ENCODE assay signal across 24 cellular contexts in genomic region chr10:119425102-119425880, GRCh38.
DNase-seq lines count a peak whose midpoint lies in the region; ATAC-seq, FAIRE-seq and TF ChIP-seq lines count a peak whose summit lies in the region.
"Had no signal": no experiment of that assay in that cellular context is flagged by ENCODE, and none has a peak within 500 bp of the region (broad histone marks: within the 10 kb centered on the region; RNA-seq: fewer than 3 reads in every experiment).

No MANE protein-coding gene starts in this region.

- no peaks in the 10 kb centered on the region for H3K27me3 Mint-ChIP-seq in nephron (ENCODE audit: low read depth)
- no peaks in the 10 kb centered on the region for H3K27me3 Mint-ChIP-seq in stimulated activated memory B cell treated with anti-CD40 and anti-IgM and Interleukin-4, amounts not matched to agents 10 μg/mL and 1 μg/mL and 100 μg/mL, for 72 hours
- H3K27me3 Mint-ChIP-seq: CD8-positive, alpha-beta memory T cell had no signal

- DNase-seq in left ventricle myocardium superior: peak; percentile 12
- no peak for DNase-seq in Right ventricle myocardium superior
- no peak for DNase-seq in bronchial epithelial cell (ENCODE audit: low read depth)
- DNase-seq in GM13976 (ENCODE audit: low spot score): no peak
- no peak for DNase-seq in frontal cortex (ENCODE audit: low spot score in 2 of 2)
- no peak for DNase-seq in tibial artery
- DNase-seq: ACHN; C1 segment of cervical spinal cord; Calu3; CD8-positive, alpha-beta memory T cell; DMS153; KBM-7; NCI-H1105; NCI-H2081; NCI-H446 treated with DMSO at 0.1 percent for 48 hours; NCI-H526 treated with DMSO at 0.1 percent for 48 hours; PC-3; SHP77 had no signal

- H3K4me3 ChIP-seq in bronchial epithelial cell (ENCODE audit: low read depth, low read length) (no peak overlapping the region), tibial artery (no peak overlapping the region)

- TF ChIP-seq CTCF in bronchial epithelial cell (IDR thresholded peaks at IDR 0.05; ENCODE audit: insufficient read depth, low read length, severe bottlenecking) (no peak), nephron (IDR thresholded peaks at IDR 0.05; ENCODE audit: unreplicated experiment in 3 of 3) (no peak), GM13976 (IDR thresholded peaks at IDR 0.05; ENCODE audit: borderline replicate concordance, control extremely low read depth, extremely low read depth, insufficient read depth, missing control alignments) (no peak), tibial artery (IDR thresholded peaks at IDR 0.05) (no peak)

- FAIRE-seq in bronchial epithelial cell (lab: Jason Lieb, UNC) (peak; percentile 7), frontal cortex (lab: Jason Lieb, UNC) (no peak)
- FAIRE-seq: G401.6, GM12892, H54 had no signal

- H3K9me3 Mint-ChIP-seq in nephron: no peaks in the 10 kb centered on the region
- H3K9me3 Mint-ChIP-seq in stimulated activated memory B cell treated with anti-CD40 and anti-IgM and Interleukin-4, amounts not matched to agents 10 μg/mL and 1 μg/mL and 100 μg/mL, for 72 hours: no peaks in the 10 kb centered on the region
- H3K9me3 Mint-ChIP-seq: CD8-positive, alpha-beta memory T cell had no signal

- intact Hi-C loops in left ventricle myocardium superior (cut with micrococcal nuclease): no loop called here
- intact Hi-C loops in Right ventricle myocardium superior (cut with DNase I): no loop called here
- intact Hi-C loops in tibial artery (cut with DNase I; ENCODE audit: low total_unique reads): no loop called here

- no peak for ATAC-seq in left ventricle myocardium superior
- no peak for ATAC-seq in Right ventricle myocardium superior (ENCODE audit: poor library complexity)
- no peak for ATAC-seq in stimulated activated memory B cell treated with anti-CD40 and anti-IgM and Interleukin-4, amounts not matched to agents 10 μg/mL and 1 μg/mL and 100 μg/mL, for 72 hours
- ATAC-seq: PC-3 had no signal

- H3K9me3 ChIP-seq in tibial artery: no peaks in the 10 kb centered on the region

- peaks cover 11% of the 10 kb centered on the region for H3K4me1 Mint-ChIP-seq in nephron
- H3K4me1 Mint-ChIP-seq in stimulated activated memory B cell treated with anti-CD40 and anti-IgM and Interleukin-4, amounts not matched to agents 10 μg/mL and 1 μg/mL and 100 μg/mL, for 72 hours: peaks cover 5% of the 10 kb centered on the region

- H3K36me3 ChIP-seq in bronchial epithelial cell (ENCODE audit: control insufficient read depth, insufficient read depth, low read length) (no peaks in the 10 kb centered on the region), tibial artery (peaks cover 54 to 65% (median 64%) of the 10 kb centered on the region in 3 donors)

- in situ Hi-C loops in GM13976 (cut with MboI; ENCODE audit: low sequenced_read_pairs, unreplicated experiment): loop anchor here (25.0 kb wide), 1 partner anchor 863 kb away; no protein-coding TSS in a partner anchor

- H3K36me3 Mint-ChIP-seq in nephron (ENCODE audit: low read depth): peaks cover 11% of the 10 kb centered on the region
- H3K36me3 Mint-ChIP-seq in stimulated activated memory B cell treated with anti-CD40 and anti-IgM and Interleukin-4, amounts not matched to agents 10 μg/mL and 1 μg/mL and 100 μg/mL, for 72 hours: peaks cover 16% of the 10 kb centered on the region

- peaks cover 0 to 40% (median 17%) of the 10 kb centered on the region in 4 donors for H3K4me1 ChIP-seq in tibial artery

- H3K27me3 ChIP-seq in bronchial epithelial cell (ENCODE audit: control insufficient read depth, insufficient read depth, low read length) (no peaks in the 10 kb centered on the region), tibial artery (no peaks in the 10 kb centered on the region)

- peak overlapping the region in 2 of 3 experiments; percentile 3 to 59 for H3K27ac Mint-ChIP-seq in nephron
- H3K27ac Mint-ChIP-seq in stimulated activated memory B cell treated with anti-CD40 and anti-IgM and Interleukin-4, amounts not matched to agents 10 μg/mL and 1 μg/mL and 100 μg/mL, for 72 hours: no peak overlapping the region
- H3K27ac Mint-ChIP-seq: CD8-positive, alpha-beta memory T cell had no signal

- no peak overlapping the region for H3K4me3 Mint-ChIP-seq in nephron
- H3K4me3 Mint-ChIP-seq in stimulated activated memory B cell treated with anti-CD40 and anti-IgM and Interleukin-4, amounts not matched to agents 10 μg/mL and 1 μg/mL and 100 μg/mL, for 72 hours: no peak overlapping the region
- H3K4me3 Mint-ChIP-seq: CD8-positive, alpha-beta memory T cell had no signal

- H3K27ac ChIP-seq in tibial artery: no peak overlapping the region
- H3K27ac ChIP-seq: 22Rv1 had no signal
